In genomic region chr15:97960364-97961066, GRCh38 we compare ENCODE assay signal across 8 cellular contexts. TPM values are rescaled to one million over a fixed set of nuclear protein-coding genes. Genes with fewer than 3 reads are reported as not detected.
DNase-seq lines count a peak whose midpoint lies in the region; ATAC-seq and TF ChIP-seq lines count a peak whose summit lies in the region.

Gene ARRDC4, plus strand, starts transcription at chr15:97960703. Its CDS starts 159 bp downstream, at chr15:97960862.

- no peaks in the 10 kb centered on the region for H3K27me3 ChIP-seq in effector memory CD4-positive, alpha-beta T cell (replicated peaks; ENCODE audit: control insufficient read depth, insufficient read depth, low read length, poor library complexity, severe bottlenecking)
- no peaks in the 10 kb centered on the region for H3K27me3 ChIP-seq in lung (ENCODE audit: control insufficient read depth, insufficient read depth)

- H3K36me3 ChIP-seq in effector memory CD4-positive, alpha-beta T cell (ENCODE audit: control insufficient read depth, insufficient read depth, low read length) = no peaks in the 10 kb centered on the region
- H3K36me3 ChIP-seq in lung (ENCODE audit: control insufficient read depth in 2 of 2, insufficient read depth in 2 of 2, low read length in 2 of 2) = no peaks in the 10 kb centered on the region

- H3K9me3 ChIP-seq in effector memory CD4-positive, alpha-beta T cell (ENCODE audit: control insufficient read depth, low read length) = no peaks in the 10 kb centered on the region
- peaks cover 0 to 1% of the 10 kb centered on the region in 2 donors for H3K9me3 ChIP-seq in lung (ENCODE audit: control insufficient read depth in 2 of 2, insufficient read depth in 1 of 2, low read length in 1 of 2)

- peak; percentile 91 for ATAC-seq in GM19395 (IDR thresholded peaks at IDR 0.05; ENCODE audit: unreplicated experiment)
- ATAC-seq in HG03571 (IDR thresholded peaks at IDR 0.05; ENCODE audit: unreplicated experiment) = peak; percentile 82
- ATAC-seq in lung (ENCODE audit: insufficient read depth, low FRiP score) = peak; percentile 97

- TF ChIP-seq CTCF in AG10803 (conservative IDR thresholded peaks at IDR 0.05; ENCODE audit: low read length) = no peak
- no peak for TF ChIP-seq CTCF in lung (IDR thresholded peaks at IDR 0.05; ENCODE audit: control extremely low read depth, extremely low read depth)

- WGBS in lung, 2 donors = 0 to 2% methylated on average over 60 to 69 of the region's 69 CpGs

- DNase-seq in AG10803 (ENCODE audit: low read depth) (peak; percentile 100), NCI-H82 (lab: John Stamatoyannopoulos, UW) (peak; percentile 100), lung (ENCODE audit: low spot score) (peak; percentile 100)
- DNase-seq in activated CD8-positive, alpha-beta memory T cell treated with anti-CD3 and anti-CD28 coated beads for 48 hours (ENCODE audit: low read depth in 2 of 3, low spot score in 2 of 3) = peak; percentile 70 to 93 (median 83)
- DNase-seq in effector memory CD4-positive, alpha-beta T cell = peak; percentile 68 to 83 (median 79)
- DNase-seq in stimulated activated CD4-positive, alpha-beta T cell treated with anti-CD3 and anti-CD28 coated beads, Interleukin-4, amount 100 ng/mL, for 48 hours (ENCODE audit: low read depth in 2 of 2) = peak; percentile 92 to 94

- no peaks in the 10 kb centered on the region for H3K4me1 ChIP-seq in effector memory CD4-positive, alpha-beta T cell (ENCODE audit: control insufficient read depth, insufficient read depth, low read length, poor library complexity, severe bottlenecking)
- H3K4me1 ChIP-seq in lung (ENCODE audit: control insufficient read depth in 2 of 2, insufficient read depth in 2 of 2, low read length in 2 of 2) = peaks cover 10 to 16% of the 10 kb centered on the region in 2 donors

- H3K4me3 ChIP-seq in AG10803 (ENCODE audit: low read length) (peak within 1 kb of the TSS; percentile 84), lung (peak within 1 kb of the TSS; percentile 94)
- peak within 1 kb of the TSS; percentile 55 for H3K4me3 ChIP-seq in effector memory CD4-positive, alpha-beta T cell (ENCODE audit: insufficient read depth, low read depth, low read length, poor library complexity, severe bottlenecking)

- H3K27ac ChIP-seq in effector memory CD4-positive, alpha-beta T cell (ENCODE audit: insufficient read depth, low read length, poor library complexity, severe bottlenecking) = peak within 1 kb of the TSS; percentile 71
- peak within 1 kb of the TSS; percentile 95 for H3K27ac ChIP-seq in lung (ENCODE audit: low read depth in 1 of 2, low read length in 1 of 2)

RNA-seq across cellular contexts. Expression of gene ARRDC4, which starts in this region (rescaled TPM):
- 10 to 100 TPM; 20.2 to 41.5 TPM for total RNA-seq in lung
- 10 to 100 TPM; 16.5 to 18.7 TPM for polyA plus RNA-seq in lung

Comparison
In these comparisons a context has a peak if more than half of its experiments do, and no peak if none do; other contexts are left out.
1. Peak in every context shown above with its lines: DNase-seq, ATAC-seq, H3K4me3 ChIP-seq and H3K27ac ChIP-seq.